In genomic region chr9:113580954-113581311, GRCh38 we compare ENCODE assay signal across 10 cellular contexts.
DNase-seq lines count a peak whose midpoint lies in the region; ATAC-seq lines count a peak whose summit lies in the region.
"Had no signal": no experiment of that assay in that cellular context is flagged by ENCODE, and none has a peak within 500 bp of the region (broad histone marks: within the 10 kb centered on the region; RNA-seq: fewer than 3 reads in every experiment).

No MANE protein-coding gene starts in this region.

- H3K36me3 Mint-ChIP-seq in dendritic cell treated with granulocyte-macrophage colony-stimulating factor and Interleukin-4, amounts not matched to agents 40 ng/mL and 50 ng/mL, for 4 days (ENCODE audit: low read depth) = peaks cover 35% of the 10 kb centered on the region
- H3K36me3 Mint-ChIP-seq in natural killer cell treated with Interleukin-12 subunit alpha and Interleukin-12 subunit beta and Interleukin-15 and Interleukin-18, amount 100 ng/mL, for 72 hours = no peaks in the 10 kb centered on the region

- ATAC-seq in natural killer cell treated with Interleukin-12 subunit alpha and Interleukin-12 subunit beta and Interleukin-15 and Interleukin-18, amount 100 ng/mL, for 72 hours = no peak
- ATAC-seq in GM21619 (IDR thresholded peaks at IDR 0.05; ENCODE audit: unreplicated experiment) (no peak), HG02852 (IDR thresholded peaks at IDR 0.05; ENCODE audit: unreplicated experiment) (no peak)

- H3K4me2 ChIP-seq in BLaER1 treated with 17β-estradiol and CSF1 and Interleukin-3, amounts not matched to agents 10 nM and 100 nM = peak overlapping the region; percentile 89 to 100 (median 95)
- H3K4me2 ChIP-seq: neural progenitor cell had no signal

- intact Hi-C loops in dendritic cell treated with granulocyte-macrophage colony-stimulating factor and Interleukin-4, amounts not matched to agents 40 ng/mL and 50 ng/mL, for 4 days (cut with micrococcal nuclease) = loop anchor here (5.0 kb wide), 2 partner anchors 34 to 59 kb away; no protein-coding TSS in a partner anchor

- DNase-seq in MG63 (no peak), DMS79 treated with DMSO at 0.1 percent for 48 hours (lab: John Stamatoyannopoulos, UW) (no peak), SKM-1 treated with dmso at 0.1 percent for 144 hours (lab: John Stamatoyannopoulos, UW; ENCODE audit: unreplicated experiment) (no peak)
- DNase-seq in natural killer cell treated with Interleukin-12 subunit alpha and Interleukin-12 subunit beta and Interleukin-15 and Interleukin-18, amount 100 ng/mL, for 72 hours (ENCODE audit: low spot score) = no peak
- DNase-seq: NCI-H774 had no signal

- H3K36me3 ChIP-seq in BLaER1 treated with 17β-estradiol and CSF1 and Interleukin-3, amounts not matched to agents 10 nM and 100 nM = peaks cover 0 to 37% (median 8%) of the 10 kb centered on the region in 11 experiments; a peak in 13 of 22 replicates
- peaks cover 24% of the 10 kb centered on the region for H3K36me3 ChIP-seq in MG63
- H3K36me3 ChIP-seq: neural progenitor cell had no signal

- H3K27me3 Mint-ChIP-seq in dendritic cell treated with granulocyte-macrophage colony-stimulating factor and Interleukin-4, amounts not matched to agents 40 ng/mL and 50 ng/mL, for 4 days = no peaks in the 10 kb centered on the region
- no peaks in the 10 kb centered on the region for H3K27me3 Mint-ChIP-seq in natural killer cell treated with Interleukin-12 subunit alpha and Interleukin-12 subunit beta and Interleukin-15 and Interleukin-18, amount 100 ng/mL, for 72 hours

- peaks cover 0 to 41% (median 0%) of the 10 kb centered on the region in 11 experiments; a peak in 6 of 22 replicates for H4K20me1 ChIP-seq in BLaER1 treated with 17β-estradiol and CSF1 and Interleukin-3, amounts not matched to agents 10 nM and 100 nM

- H3K4me1 Mint-ChIP-seq in dendritic cell treated with granulocyte-macrophage colony-stimulating factor and Interleukin-4, amounts not matched to agents 40 ng/mL and 50 ng/mL, for 4 days (ENCODE audit: low read depth) = peaks cover 81% of the 10 kb centered on the region
- H3K4me1 Mint-ChIP-seq in natural killer cell treated with Interleukin-12 subunit alpha and Interleukin-12 subunit beta and Interleukin-15 and Interleukin-18, amount 100 ng/mL, for 72 hours (ENCODE audit: low read depth in 2 of 2) = peaks cover 84 to 85% of the 10 kb centered on the region in 2 donors

- peak overlapping the region in 7 of 10 experiments; percentile 29 to 69 (median 52); a peak in 13 of 20 replicates for H3K4me3 ChIP-seq in BLaER1 treated with 17β-estradiol and CSF1 and Interleukin-3, amounts not matched to agents 10 nM and 100 nM
- peak overlapping the region; percentile 7; the same call in 1 of the 2 replicates for H3K4me3 ChIP-seq in MG63
- H3K4me3 ChIP-seq: neural progenitor cell had no signal

- H3K9me3 ChIP-seq in BLaER1 treated with 17β-estradiol and CSF1 and Interleukin-3, amounts not matched to agents 10 nM and 100 nM (replicated peaks in 1 of 11) = no peaks in the 10 kb centered on the region
- H3K9me3 ChIP-seq in MG63 = no peaks in the 10 kb centered on the region

- H3K9me3 Mint-ChIP-seq in dendritic cell treated with granulocyte-macrophage colony-stimulating factor and Interleukin-4, amounts not matched to agents 40 ng/mL and 50 ng/mL, for 4 days = no peaks in the 10 kb centered on the region
- no peaks in the 10 kb centered on the region for H3K9me3 Mint-ChIP-seq in natural killer cell treated with Interleukin-12 subunit alpha and Interleukin-12 subunit beta and Interleukin-15 and Interleukin-18, amount 100 ng/mL, for 72 hours
- H3K9me3 Mint-ChIP-seq: neural progenitor cell had no signal

- peak overlapping the region; percentile 75 for H3K4me3 Mint-ChIP-seq in dendritic cell treated with granulocyte-macrophage colony-stimulating factor and Interleukin-4, amounts not matched to agents 40 ng/mL and 50 ng/mL, for 4 days
- H3K4me3 Mint-ChIP-seq in natural killer cell treated with Interleukin-12 subunit alpha and Interleukin-12 subunit beta and Interleukin-15 and Interleukin-18, amount 100 ng/mL, for 72 hours = peak overlapping the region; percentile 80
- H3K4me3 Mint-ChIP-seq: neural progenitor cell had no signal

- H3K27me3 ChIP-seq in BLaER1 treated with 17β-estradiol and CSF1 and Interleukin-3, amounts not matched to agents 10 nM and 100 nM = no peaks in the 10 kb centered on the region
- H3K27me3 ChIP-seq in MG63 = no peaks in the 10 kb centered on the region
- H3K27me3 ChIP-seq: neural progenitor cell had no signal

- H3K27ac Mint-ChIP-seq in dendritic cell treated with granulocyte-macrophage colony-stimulating factor and Interleukin-4, amounts not matched to agents 40 ng/mL and 50 ng/mL, for 4 days = peak overlapping the region; percentile 93
- peak overlapping the region; percentile 96 for H3K27ac Mint-ChIP-seq in natural killer cell treated with Interleukin-12 subunit alpha and Interleukin-12 subunit beta and Interleukin-15 and Interleukin-18, amount 100 ng/mL, for 72 hours
- H3K27ac Mint-ChIP-seq: neural progenitor cell had no signal

- H3K4me1 ChIP-seq in BLaER1 treated with 17β-estradiol and CSF1 and Interleukin-3, amounts not matched to agents 10 nM and 100 nM = peaks cover 90 to 100% (median 97%) of the 10 kb centered on the region in 10 experiments
- H3K4me1 ChIP-seq: neural progenitor cell had no signal

- peak overlapping the region; percentile 56 to 99 (median 96); a peak in 21 of 22 replicates for H3K27ac ChIP-seq in BLaER1 treated with 17β-estradiol and CSF1 and Interleukin-3, amounts not matched to agents 10 nM and 100 nM
- H3K27ac ChIP-seq: neural progenitor cell had no signal

- H3K9ac ChIP-seq in BLaER1 treated with 17β-estradiol and CSF1 and Interleukin-3, amounts not matched to agents 10 nM and 100 nM = peak overlapping the region; percentile 64 to 89 (median 81); a peak in 21 of 22 replicates
- H3K9ac ChIP-seq: neural progenitor cell had no signal
